Comparison of ENCODE assay signal across 8 cellular contexts in genomic region chr11:76768091-76769047, GRCh38. TPM values are rescaled to one million over a fixed set of nuclear protein-coding genes. Genes with fewer than 3 reads are reported as not detected.
A peak's percentile ranks its signal among the peaks of the same experiment; 100 is the strongest.
DNase-seq lines count a peak whose midpoint lies in the region; ATAC-seq lines count a peak whose summit lies in the region.

No MANE protein-coding gene starts in this region.

- H3K27me3 ChIP-seq in right cardiac atrium (ENCODE audit: control insufficient read depth, insufficient read depth) (no peaks in the 10 kb centered on the region), HAP-1 (ENCODE audit: low read depth) (no peaks in the 10 kb centered on the region)

- H3K27ac ChIP-seq in right cardiac atrium (ENCODE audit: low read length) = no peak overlapping the region

- H3K27me3 Mint-ChIP-seq in activated CD4-positive, alpha-beta T cell treated with anti-CD3 and anti-CD28 coated beads, Interleukin-2, amount 10 ng/mL, durations not matched to agents 7 days and 5 days = no peaks in the 10 kb centered on the region
- no peaks in the 10 kb centered on the region for H3K27me3 Mint-ChIP-seq in stimulated activated naive CD8-positive, alpha-beta T cell treated with anti-CD3 and anti-CD28 coated beads, Interleukin-15, amount 100 ng/mL, for 72 hours

- H3K36me3 Mint-ChIP-seq in activated CD4-positive, alpha-beta T cell treated with anti-CD3 and anti-CD28 coated beads, Interleukin-2, amount 10 ng/mL, durations not matched to agents 7 days and 5 days (ENCODE audit: low read depth) = no peaks in the 10 kb centered on the region

- H3K9me3 ChIP-seq in right cardiac atrium (ENCODE audit: control insufficient read depth, low read length) (no peaks in the 10 kb centered on the region), HAP-1 (no peaks in the 10 kb centered on the region)

- intact Hi-C loops in right cardiac atrium (cut with DNase I) = no loop called here

- H3K4me1 Mint-ChIP-seq in activated CD4-positive, alpha-beta T cell treated with anti-CD3 and anti-CD28 coated beads, Interleukin-2, amount 10 ng/mL, durations not matched to agents 7 days and 5 days = peaks cover 52% of the 10 kb centered on the region
- H3K4me1 Mint-ChIP-seq in stimulated activated naive CD8-positive, alpha-beta T cell treated with anti-CD3 and anti-CD28 coated beads, Interleukin-15, amount 100 ng/mL, for 72 hours = peaks cover 45% of the 10 kb centered on the region

- peak; percentile 17 to 22 for ATAC-seq in right cardiac atrium
- ATAC-seq in stimulated activated naive CD8-positive, alpha-beta T cell treated with anti-CD3 and anti-CD28 coated beads, Interleukin-15, amount 100 ng/mL, for 72 hours = peak; percentile 77
- no peak for ATAC-seq in HG03520 (IDR thresholded peaks at IDR 0.05; ENCODE audit: unreplicated experiment)

- in situ Hi-C loops in HAP-1 (cut with MboI; ENCODE audit: low sequenced_read_pairs) = no loop called here

- H3K9me3 Mint-ChIP-seq in activated CD4-positive, alpha-beta T cell treated with anti-CD3 and anti-CD28 coated beads, Interleukin-2, amount 10 ng/mL, durations not matched to agents 7 days and 5 days = no peaks in the 10 kb centered on the region
- no peaks in the 10 kb centered on the region for H3K9me3 Mint-ChIP-seq in stimulated activated naive CD8-positive, alpha-beta T cell treated with anti-CD3 and anti-CD28 coated beads, Interleukin-15, amount 100 ng/mL, for 72 hours

- H3K36me3 ChIP-seq in HAP-1 (replicated peaks) = no peaks in the 10 kb centered on the region

- POLR2A ChIA-PET in activated CD4-positive, alpha-beta T cell treated with anti-CD3 and anti-CD28 coated beads, Interleukin-2, amount 10 ng/mL, durations not matched to agents 7 days and 5 days (lab: Charles Lee) = no interaction called here

- DNase-seq in DMS 273 treated with DMSO at 0.1 percent for 48 hours (lab: John Stamatoyannopoulos, UW) = peak; percentile 22
- peak; percentile 51 for DNase-seq in NCI-H1105 (lab: John Stamatoyannopoulos, UW)
- DNase-seq in activated CD4-positive, alpha-beta T cell treated with anti-CD3 and anti-CD28 coated beads, Interleukin-2, amount 10 ng/mL, durations not matched to agents 7 days and 5 days = peak; percentile 63
- DNase-seq in right cardiac atrium = peak in 2 of 3 donors; percentile 73 to 78
- peak in 1 of 2 donors; percentile 25 for DNase-seq in stimulated activated naive CD8-positive, alpha-beta T cell treated with anti-CD3 and anti-CD28 coated beads, Interleukin-15, amount 100 ng/mL, for 72 hours
- DNase-seq in cerebellum (ENCODE audit: low spot score) = no peak
- no peak for DNase-seq in HAP-1 (ENCODE audit: low spot score in 2 of 2)

- 35% methylated on average over 9 of the region's 9 CpGs for WGBS in right cardiac atrium

- H3K4me3 ChIP-seq in right cardiac atrium (ENCODE audit: low read length) (no peak overlapping the region), HAP-1 (no peak overlapping the region)

- H3K27ac Mint-ChIP-seq in activated CD4-positive, alpha-beta T cell treated with anti-CD3 and anti-CD28 coated beads, Interleukin-2, amount 10 ng/mL, durations not matched to agents 7 days and 5 days = peak overlapping the region; percentile 92
- peak overlapping the region; percentile 84 to 92 for H3K27ac Mint-ChIP-seq in stimulated activated naive CD8-positive, alpha-beta T cell treated with anti-CD3 and anti-CD28 coated beads, Interleukin-15, amount 100 ng/mL, for 72 hours

- H3K4me1 ChIP-seq in right cardiac atrium (ENCODE audit: control insufficient read depth, insufficient read depth, low read length) (peaks cover 23% of the 10 kb centered on the region), HAP-1 (no peaks in the 10 kb centered on the region)

- CTCF ChIA-PET in activated CD4-positive, alpha-beta T cell treated with anti-CD3 and anti-CD28 coated beads, Interleukin-2, amount 10 ng/mL, durations not matched to agents 7 days and 5 days (lab: Charles Lee) = no interaction called here

- H3K4me3 Mint-ChIP-seq in activated CD4-positive, alpha-beta T cell treated with anti-CD3 and anti-CD28 coated beads, Interleukin-2, amount 10 ng/mL, durations not matched to agents 7 days and 5 days = peak overlapping the region; percentile 47
- H3K4me3 Mint-ChIP-seq in stimulated activated naive CD8-positive, alpha-beta T cell treated with anti-CD3 and anti-CD28 coated beads, Interleukin-15, amount 100 ng/mL, for 72 hours = peak overlapping the region; percentile 51 to 64

RNA-seq across cellular contexts. Expression of gene TSKU, which starts 14.8 kb away (rescaled TPM):
- 1 to 10 TPM in 1 of 2 experiments, under 1 TPM in 1; 0.99 to 1.3 TPM for total RNA-seq in activated CD4-positive, alpha-beta T cell treated with anti-CD3 and anti-CD28 coated beads, Interleukin-2, amount 10 ng/mL, durations not matched to agents 7 days and 5 days
- total RNA-seq in right cardiac atrium = 10 to 100 TPM; 10.6 to 26.8 (median 15.3) TPM
- polyA plus RNA-seq in right cardiac atrium = 14.1 TPM
- 6.7 TPM for total RNA-seq in cerebellum

Comparison
In these comparisons a context has a peak if more than half of its experiments do, and no peak if none do; other contexts are left out.
1. DNase-seq: peak in DMS 273 treated with DMSO at 0.1 percent for 48 hours (single experiment), NCI-H1105 (single experiment), activated CD4-positive, alpha-beta T cell treated with anti-CD3 and anti-CD28 coated beads, Interleukin-2, amount 10 ng/mL, durations not matched to agents 7 days and 5 days (single experiment) and right cardiac atrium (2 of 3); none in cerebellum (single experiment) and HAP-1 (0 of 2).